ENCODE assay signal across 13 cellular contexts in the genomic region with DNA sequence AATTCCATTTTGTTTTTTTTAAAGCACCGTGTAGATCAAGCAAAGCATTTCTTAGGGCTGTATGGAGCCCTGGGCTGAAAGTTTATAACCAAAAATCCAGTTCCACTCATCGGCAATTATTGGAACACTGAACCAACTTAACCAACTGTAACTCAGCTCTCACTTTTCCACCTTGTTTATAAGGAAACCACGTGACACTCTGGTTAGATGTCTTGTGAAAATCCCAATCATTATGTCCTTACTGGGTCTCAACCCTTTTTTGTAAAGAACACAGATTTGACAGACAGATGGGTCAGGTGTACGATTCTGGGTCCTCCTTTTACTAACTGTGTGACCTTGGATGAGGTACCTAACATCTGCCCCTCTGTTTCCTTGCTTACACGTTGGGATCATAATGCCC. TPM values are rescaled to one million over a fixed set of nuclear protein-coding genes. Genes with fewer than 3 reads are reported as not detected.
"Had no signal": no experiment of that assay in that cellular context is flagged by ENCODE, and none has a peak within 500 bp of the region (broad histone marks: within the 10 kb centered on the region; RNA-seq: fewer than 3 reads in every experiment).

No MANE protein-coding gene starts in this region.

- H3K4me3 ChIP-seq: GM23248, HAP-1 had no signal

- H2AFZ ChIP-seq: GM23248 had no signal

- H3K9ac ChIP-seq: GM23248, KMS-11 had no signal

- H3K4me3 Mint-ChIP-seq: HFFc6 had no signal

- H3K9me3 Mint-ChIP-seq: HFFc6 had no signal

- DNase-seq: GOT3, H7, HFFc6, IMR-90, Karpas-422, KBM-7 had no signal

- H3K4me1 ChIP-seq: HAP-1 had no signal

- H3K4me2 ChIP-seq: KMS-11 had no signal

- H3K9me3 ChIP-seq: HAP-1 had no signal

- H3K36me3 ChIP-seq: HAP-1 had no signal

- ATAC-seq: HCT116 had no signal

- H3K27ac Mint-ChIP-seq: HFFc6 had no signal

- H3K27ac ChIP-seq: GM23248, HL-60, KMS-11 had no signal

RNA-seq across cellular contexts. Expression of a gene that starts 6.2 kb away (rescaled TPM):
- total RNA-seq: GM23248, H4, HFFc6, HT1080, IMR-90 had no signal
- polyA plus RNA-seq: IMR-90 had no signal

RNA-seq across cellular contexts. Expression of a gene that starts 43.1 kb away (rescaled TPM):
- total RNA-seq: GM23248, H4, H7, HFFc6, HT1080, IMR-90 had no signal
- polyA plus RNA-seq: GM23248, IMR-90 had no signal
